Comparison of ENCODE assay signal across 16 cellular contexts in the genomic region with DNA sequence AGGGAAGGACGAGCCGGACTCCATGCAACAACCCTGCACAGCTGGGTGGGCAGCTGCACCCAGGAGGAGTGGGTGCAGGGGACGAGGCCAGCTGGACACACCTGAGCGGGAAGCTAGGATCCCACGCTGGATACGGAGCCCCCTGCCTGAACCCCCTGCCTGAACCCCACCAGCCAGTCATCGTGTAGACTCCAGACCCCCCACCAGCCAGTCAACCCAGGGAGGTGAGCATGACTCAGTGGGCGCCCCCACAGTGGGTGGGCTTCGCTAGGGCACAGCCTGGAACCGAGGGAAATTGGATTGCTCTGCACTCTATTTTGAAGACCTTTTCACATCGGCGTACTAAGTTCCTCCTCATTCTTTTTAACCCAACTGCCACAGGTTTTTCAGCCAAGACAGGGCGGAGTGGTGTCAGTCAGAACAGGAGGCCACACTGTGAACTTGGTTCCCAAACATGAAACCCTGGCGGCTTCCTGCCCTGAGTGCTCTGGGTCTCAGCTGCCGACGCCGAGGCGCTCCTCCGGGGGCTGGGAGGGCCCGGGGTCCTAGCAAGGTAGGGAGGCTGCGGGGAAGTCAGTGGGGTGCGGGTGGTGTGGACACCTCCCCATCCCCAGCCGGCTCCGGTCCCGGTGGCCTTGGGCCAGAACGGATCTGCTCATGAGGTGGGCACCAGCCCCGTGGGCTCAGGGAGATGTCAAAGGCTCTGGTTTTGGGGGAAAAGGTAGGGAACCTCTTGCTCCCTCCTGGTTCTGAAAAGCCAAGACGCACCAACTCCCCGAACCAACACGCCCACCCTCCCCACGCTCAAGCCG. TPM values are rescaled to one million over a fixed set of nuclear protein-coding genes. Genes with fewer than 3 reads are reported as not detected.
DNase-seq lines count a peak whose midpoint lies in the region; ATAC-seq, FAIRE-seq and TF ChIP-seq lines count a peak whose summit lies in the region.
"Had no signal": no experiment of that assay in that cellular context is flagged by ENCODE, and none has a peak within 500 bp of the region (broad histone marks: within the 10 kb centered on the region; RNA-seq: fewer than 3 reads in every experiment).

No MANE protein-coding gene starts in this region.

- intact Hi-C loops in spleen (cut with DNase I; ENCODE audit: low total_unique reads): no loop called here
- intact Hi-C loops in A673 (cut with micrococcal nuclease; ENCODE audit: unreplicated experiment): no loop called here

- no peak overlapping the region for H2BK5ac ChIP-seq in H1 (ENCODE audit: low read depth, low read length)

- no peak for TF ChIP-seq POLR2A in H1 (IDR thresholded peaks at IDR 0.05; ENCODE audit: control extremely low read depth in 1 of 2, low read depth in 2 of 2, low read length in 2 of 2)
- no peak for TF ChIP-seq POLR2A in spleen (IDR thresholded peaks at IDR 0.05)

- peaks cover 18% of the 10 kb centered on the region for H3K36me3 ChIP-seq in RWPE2 (ENCODE audit: low read depth)
- H3K36me3 ChIP-seq in H1 (ENCODE audit: control insufficient read depth in 2 of 4, insufficient read depth in 4 of 4, low read length in 3 of 4): peaks cover 3 to 16% (median 10%) of the 10 kb centered on the region in 4 experiments; a peak in 6 of 8 replicates
- H3K36me3 ChIP-seq in spleen: peaks cover 0 to 48% (median 30%) of the 10 kb centered on the region in 6 donors
- H3K36me3 ChIP-seq in A673 (ENCODE audit: insufficient read depth, low read length, poor library complexity, severe bottlenecking): peaks cover 31% of the 10 kb centered on the region

- no peak for ATAC-seq in RWPE2 (ENCODE audit: low read depth)
- ATAC-seq in GM18511 (IDR thresholded peaks at IDR 0.05; ENCODE audit: unreplicated experiment): no peak

- 70% methylated on average over 23 of the region's 32 CpGs; no CpG with 5 or more reads in 1 of the 2 experiments for WGBS in H1 (ENCODE audit: extremely low coverage in 1 of 2, insufficient coverage in 1 of 2, insufficient read length in 1 of 2, insufficient replicate concordance in 2 of 2, low coverage in 1 of 2, low lambda C conversion rate in 2 of 2, missing lambda C conversion rate in 1 of 2), 2 experiments
- 62 to 82% (median 71%) methylated on average over 22 to 32 of the region's 32 CpGs for WGBS in spleen, 5 donors

- no peak overlapping the region for H4K91ac ChIP-seq in H1 (replicated peaks; ENCODE audit: insufficient read length, low read length)

- TF ChIP-seq CTCF in RWPE2 (IDR thresholded peaks at IDR 0.05; ENCODE audit: poor library complexity, severe bottlenecking): no peak
- TF ChIP-seq CTCF in H1 (IDR thresholded peaks at IDR 0.05; ENCODE audit: control extremely low read depth in 1 of 3, insufficient read depth in 1 of 3, low read depth in 1 of 3, low read length in 3 of 3): no peak
- TF ChIP-seq CTCF in spleen (IDR thresholded peaks at IDR 0.05 in 8 of 11, conservative IDR thresholded peaks at IDR 0.05 in 3 of 11): no peak
- no peak for TF ChIP-seq CTCF in A673 (conservative IDR thresholded peaks at IDR 0.05; ENCODE audit: low read depth, low read length)
- TF ChIP-seq CTCF in osteocyte (IDR thresholded peaks at IDR 0.05): no peak

- H2BK12ac ChIP-seq in H1 (ENCODE audit: low read depth, low read length): 0 out of 2 replicates have a peak overlapping the region, but pooled peaks have one; percentile 33

- no peak for TF ChIP-seq EP300 in H1 (IDR thresholded peaks at IDR 0.05; ENCODE audit: borderline replicate concordance in 1 of 2, low read depth in 2 of 2, low read length in 2 of 2)

- H3K79me2 ChIP-seq in H1 (ENCODE audit: control insufficient read depth in 1 of 2, insufficient read depth in 2 of 2, low read length in 2 of 2): no peaks in the 10 kb centered on the region

- CTCF ChIA-PET in activated naive CD4-positive, alpha-beta T cell treated with anti-CD3 and anti-CD28 coated beads, Interleukin-2, amount 10 ng/mL, durations not matched to agents 7 days and 5 days (lab: Charles Lee): interaction anchor here (1.2 kb wide), 1 partner anchor 260 kb away, joined by 4 read pairs; no protein-coding TSS in a partner anchor
- CTCF ChIA-PET in H1 (lab: Charles Lee; ENCODE audit: partially characterized antibody) (interaction anchor here (2.2 kb wide), 1 partner anchor 222 kb away, joined by 7 read pairs; no protein-coding TSS in a partner anchor), A673 (lab: Charles Lee) (no interaction called here)

- H2AFZ ChIP-seq in H1 (ENCODE audit: low read length): no peak overlapping the region

- peaks cover 3% of the 10 kb centered on the region for H3K27me3 Mint-ChIP-seq in activated naive CD4-positive, alpha-beta T cell treated with anti-CD3 and anti-CD28 coated beads, Interleukin-2, amount 10 ng/mL, durations not matched to agents 7 days and 5 days
- H3K27me3 Mint-ChIP-seq in osteocyte (ENCODE audit: unreplicated experiment): no peaks in the 10 kb centered on the region

- no peak overlapping the region for H3K18ac ChIP-seq in H1 (ENCODE audit: extremely low read depth, low read length)

- H2BK20ac ChIP-seq in H1 (ENCODE audit: low read length): no peak overlapping the region

- no peak overlapping the region for H3K23ac ChIP-seq in H1 (ENCODE audit: insufficient read length)

- H3K4me1 Mint-ChIP-seq in activated naive CD4-positive, alpha-beta T cell treated with anti-CD3 and anti-CD28 coated beads, Interleukin-2, amount 10 ng/mL, durations not matched to agents 7 days and 5 days: peaks cover 27% of the 10 kb centered on the region
- H3K4me1 Mint-ChIP-seq in osteocyte (ENCODE audit: unreplicated experiment): no peaks in the 10 kb centered on the region

- no peak overlapping the region for H3K14ac ChIP-seq in H1 (ENCODE audit: insufficient read length)

- peaks cover 2 to 8% of the 10 kb centered on the region in 2 experiments for H4K20me1 ChIP-seq in H1 (replicated peaks in 1 of 2; ENCODE audit: control insufficient read depth in 1 of 2, insufficient read depth in 2 of 2, low read length in 2 of 2)

- H3K27me3 ChIP-seq in RWPE2 (ENCODE audit: insufficient read depth, poor library complexity, severe bottlenecking): no peaks in the 10 kb centered on the region
- peaks cover 0 to 3% (median 0%) of the 10 kb centered on the region in 4 experiments; a peak in 2 of 7 replicates for H3K27me3 ChIP-seq in H1 (replicated peaks in 1 of 4; ENCODE audit: control insufficient read depth in 3 of 4, extremely low read depth in 1 of 4, insufficient read depth in 3 of 4, low read length in 3 of 4)
- H3K27me3 ChIP-seq in spleen (replicated peaks in 1 of 7): no peaks in the 10 kb centered on the region
- no peaks in the 10 kb centered on the region for H3K27me3 ChIP-seq in A673 (replicated peaks; ENCODE audit: insufficient read depth, low read depth, low read length, poor library complexity)

- H3K4ac ChIP-seq in H1 (replicated peaks; ENCODE audit: insufficient read length, low read depth, low read length): no peak overlapping the region

- H3K4me1 ChIP-seq in RWPE2 (ENCODE audit: insufficient read depth, poor library complexity, severe bottlenecking) (no peaks in the 10 kb centered on the region), H1 (replicated peaks in 1 of 4; ENCODE audit: control insufficient read depth in 3 of 4, insufficient read depth in 4 of 4, low read length in 3 of 4) (peaks cover 0 to 6% (median under 1%) of the 10 kb centered on the region in 4 experiments; a peak in 4 of 7 replicates), spleen (peaks cover 0 to 20% (median 2%) of the 10 kb centered on the region in 6 donors), A673 (ENCODE audit: insufficient read depth, low read length, poor library complexity, severe bottlenecking) (no peaks in the 10 kb centered on the region)

- no peak overlapping the region for H2BK15ac ChIP-seq in H1 (ENCODE audit: low read length)

- no peaks in the 10 kb centered on the region; the same call in 1 of the 2 replicates for H3K79me1 ChIP-seq in H1 (ENCODE audit: low read depth, low read length)

- H3K4me3 ChIP-seq in RWPE2 (ENCODE audit: severe bottlenecking) (no peak overlapping the region), H1 (ENCODE audit: extremely low read depth in 1 of 4, insufficient read depth in 2 of 4, low read depth in 3 of 4, low read length in 4 of 4) (peak overlapping the region in 1 of 4 experiments; percentile 61; a peak in 2 of 8 replicates), spleen (no peak overlapping the region), A673 (ENCODE audit: low read depth, low read length, poor library complexity, severe bottlenecking) (no peak overlapping the region)

- peak overlapping the region; percentile 75 to 78; a peak in 3 of 4 replicates for H3K4me2 ChIP-seq in H1 (ENCODE audit: insufficient read depth in 1 of 2, low read depth in 2 of 2, low read length in 2 of 2)

- no peak overlapping the region for H3K27ac ChIP-seq in RWPE2 (ENCODE audit: poor library complexity, severe bottlenecking)
- no peak overlapping the region for H3K27ac ChIP-seq in H1 (ENCODE audit: low read depth, low read length)
- H3K27ac ChIP-seq in spleen: no peak overlapping the region
- H3K27ac ChIP-seq in A673 (ENCODE audit: low read depth, low read length, poor library complexity, severe bottlenecking): no peak overlapping the region
- H3K27ac ChIP-seq: neutrophil had no signal

- H3K4me3 Mint-ChIP-seq in activated naive CD4-positive, alpha-beta T cell treated with anti-CD3 and anti-CD28 coated beads, Interleukin-2, amount 10 ng/mL, durations not matched to agents 7 days and 5 days: no peak overlapping the region
- H3K4me3 Mint-ChIP-seq in osteocyte (ENCODE audit: unreplicated experiment): no peak overlapping the region

- H3K9ac ChIP-seq in H1 (replicated peaks in 1 of 4; ENCODE audit: extremely low read depth in 1 of 4, low read depth in 3 of 4, low read length in 3 of 4): no peak overlapping the region

- BruUV-seq in A673 (replicated peaks; lab: Mats Ljungman, UMichigan): no TSS peak

- H3K56ac ChIP-seq in H1 (replicated peaks; ENCODE audit: insufficient read length, low read depth, low read length): no peak overlapping the region

- POLR2A ChIA-PET in H1 (lab: Charles Lee; ENCODE audit: partially characterized antibody): interaction anchor here (0.6 to 1.6 kb wide), 4 partner anchors 20 to 370 kb away, joined by 3 to 4 read pairs (median 4); no protein-coding TSS in a partner anchor
- POLR2A ChIA-PET in A673 (lab: Charles Lee; ENCODE audit: low non-redundant PET): no interaction called here

- peaks cover 10% of the 10 kb centered on the region; the same call in 1 of the 2 replicates for H3K23me2 ChIP-seq in H1 (ENCODE audit: low read depth, low read length)

- H2AK5ac ChIP-seq in H1 (ENCODE audit: low read depth, low read length): no peak overlapping the region

- no peak for TF ChIP-seq RAD21 in H1 (IDR thresholded peaks at IDR 0.05 in 1 of 2, conservative IDR thresholded peaks at IDR 0.05 in 1 of 2; ENCODE audit: low read depth in 2 of 2, low read length in 2 of 2)

- H3K9me3 ChIP-seq in RWPE2 (ENCODE audit: severe bottlenecking) (peaks cover 3% of the 10 kb centered on the region), H1 (ENCODE audit: insufficient read depth in 2 of 2, low read depth in 1 of 2, low read length in 1 of 2) (peaks cover 5 to 8% of the 10 kb centered on the region in 2 experiments; a peak in 2 of 4 replicates), spleen (peaks cover 7 to 19% (median 16%) of the 10 kb centered on the region in 8 donors), A673 (ENCODE audit: low read depth, low read length, poor library complexity, severe bottlenecking) (peaks cover 9% of the 10 kb centered on the region)
- H3K9me3 ChIP-seq: neutrophil had no signal

- no peak overlapping the region for H4K5ac ChIP-seq in H1 (ENCODE audit: insufficient read length, low read depth, low read length)

- FAIRE-seq in H1 (lab: Jason Lieb, UNC): no peak
- FAIRE-seq: islet of Langerhans had no signal

- H3K36me3 Mint-ChIP-seq in activated naive CD4-positive, alpha-beta T cell treated with anti-CD3 and anti-CD28 coated beads, Interleukin-2, amount 10 ng/mL, durations not matched to agents 7 days and 5 days: peaks cover 23% of the 10 kb centered on the region
- H3K36me3 Mint-ChIP-seq in osteocyte (ENCODE audit: unreplicated experiment): peaks cover 15% of the 10 kb centered on the region

- H3K27ac Mint-ChIP-seq in activated naive CD4-positive, alpha-beta T cell treated with anti-CD3 and anti-CD28 coated beads, Interleukin-2, amount 10 ng/mL, durations not matched to agents 7 days and 5 days: no peak overlapping the region
- no peak overlapping the region for H3K27ac Mint-ChIP-seq in osteocyte (ENCODE audit: unreplicated experiment)

- H4K8ac ChIP-seq in H1 (ENCODE audit: extremely low read depth, insufficient read depth, low read length): no peak overlapping the region

- H2BK120ac ChIP-seq in H1 (replicated peaks; ENCODE audit: low read depth, low read length): no peak overlapping the region

- H3K9me3 Mint-ChIP-seq in activated naive CD4-positive, alpha-beta T cell treated with anti-CD3 and anti-CD28 coated beads, Interleukin-2, amount 10 ng/mL, durations not matched to agents 7 days and 5 days: peaks cover 6% of the 10 kb centered on the region
- peaks cover 4% of the 10 kb centered on the region for H3K9me3 Mint-ChIP-seq in osteocyte (ENCODE audit: unreplicated experiment)

- DNase-seq in activated naive CD4-positive, alpha-beta T cell treated with anti-CD3 and anti-CD28 coated beads, Interleukin-2, amount 10 ng/mL, durations not matched to agents 7 days and 5 days: peak; percentile 53
- no peak for DNase-seq in activated naive CD4-positive, alpha-beta T cell treated with Interleukin-2 at 50 U/mL for 16 hours
- DNase-seq in RWPE2 (ENCODE audit: low spot score) (peak; percentile 47), H1 (ENCODE audit: low read depth in 1 of 2, low spot score in 2 of 2) (no peak), spleen (peak; percentile 69), A673 (ENCODE audit: low spot score) (no peak), osteocyte (ENCODE audit: extremely low spot score, unreplicated experiment) (no peak)
- DNase-seq: AML-193; HCEC 1CT; midbrain; NCI-H2029; NCI-H524 treated with DMSO at 0.1 percent for 48 hours; stimulated activated CD4-positive, alpha-beta T cell treated with anti-CD3 and anti-CD28 coated beads, Interleukin-4, amount 100 ng/mL, for 4 hours had no signal

RNA-seq across cellular contexts. Expression of a gene that starts 57.0 kb away (rescaled TPM):
- total RNA-seq in H1 (2021; fragmentation: NEBNext Ultra II Directional; extraction: Animal tissue kit (Norgen Biotek cat#: 25700)): 34.0 and 35.7 TPM in 2 replicates
- 6.8 and 11.4 TPM in 2 replicates for polyA plus RNA-seq in H1 (2011; rRNA removed)
- 9.0 TPM for polyA plus RNA-seq in H1 (2011; cell fraction: cytosol; rRNA removed)
- polyA plus RNA-seq in H1 (2011; cell fraction: nucleus; rRNA removed): 27.1 TPM
- 19.0 to 25.1 TPM (median 23.0 TPM) in 4 replicates for polyA plus RNA-seq in H1 (2012, experiment 1 of 2)
- 15.0 TPM for polyA plus RNA-seq in H1 (2012, experiment 2 of 2)
- 13.9 TPM for polyA plus RNA-seq in H1 (2013, experiment 1 of 2)
- polyA plus RNA-seq in H1 (2013, experiment 2 of 2): 13.1 TPM
- polyA minus RNA-seq in H1 (2011; rRNA and poly(A)+ RNA removed): 10.0 and 12.5 TPM in 2 replicates
- polyA minus RNA-seq in H1 (2011; cell fraction: cytosol; rRNA and poly(A)+ RNA removed): 20.6 TPM
- 24.8 TPM for polyA minus RNA-seq in H1 (2011; cell fraction: nucleus; rRNA and poly(A)+ RNA removed)
- 10 to 100 TPM; 35.3 to 59.6 (median 46.9) TPM for total RNA-seq in spleen
- 10 to 100 TPM; 14.2 to 23.1 (median 17.6) TPM for polyA plus RNA-seq in spleen
- total RNA-seq in A673 (2021): 47.2 and 51.2 TPM in 2 replicates
- 34.3 and 40.6 TPM in 2 replicates for total RNA-seq in osteocyte

Comparison
In these comparisons a context has a peak if more than half of its experiments do, and no peak if none do; other contexts are left out.
1. DNase-seq: peak in activated naive CD4-positive, alpha-beta T cell treated with anti-CD3 and anti-CD28 coated beads, Interleukin-2, amount 10 ng/mL, durations not matched to agents 7 days and 5 days (single experiment), RWPE2 (single experiment) and spleen (single experiment); none in activated naive CD4-positive, alpha-beta T cell treated with Interleukin-2 at 50 U/mL for 16 hours (single experiment), H1 (0 of 2), A673 (single experiment) and osteocyte (single experiment).